Comparison of ENCODE assay signal across 20 cellular contexts in genomic region chr3:69510481-69511031, GRCh38.
DNase-seq lines count a peak whose midpoint lies in the region; ATAC-seq, FAIRE-seq and TF ChIP-seq lines count a peak whose summit lies in the region.
"Had no signal": no experiment of that assay in that cellular context is flagged by ENCODE, and none has a peak within 500 bp of the region (broad histone marks: within the 10 kb centered on the region; RNA-seq: fewer than 3 reads in every experiment).

No MANE protein-coding gene starts in this region.

- peak; percentile 28 for FAIRE-seq in H1 (lab: Jason Lieb, UNC)

- H4K5ac ChIP-seq in H1 (ENCODE audit: insufficient read length, low read depth, low read length), result no peak overlapping the region

- H2BK15ac ChIP-seq in H1 (ENCODE audit: low read length), result no peak overlapping the region

- H2BK5ac ChIP-seq in H1 (ENCODE audit: low read depth, low read length), result no peak overlapping the region

- H3K36me3 Mint-ChIP-seq in nephron (ENCODE audit: low read depth), result no peaks in the 10 kb centered on the region
- H3K36me3 Mint-ChIP-seq in T-helper 17 cell (ENCODE audit: low read depth), result no peaks in the 10 kb centered on the region
- no peaks in the 10 kb centered on the region for H3K36me3 Mint-ChIP-seq in WTC11

- no peak overlapping the region for H3K9ac ChIP-seq in H1 (replicated peaks in 1 of 4; ENCODE audit: extremely low read depth in 1 of 4, low read depth in 3 of 4, low read length in 3 of 4)
- H3K9ac ChIP-seq: GM23248, KMS-11 had no signal

- no peak for TF ChIP-seq CTCF in H1 (IDR thresholded peaks at IDR 0.05; ENCODE audit: control extremely low read depth in 1 of 3, insufficient read depth in 1 of 3, low read depth in 1 of 3, low read length in 3 of 3)
- TF ChIP-seq CTCF in heart right ventricle (IDR thresholded peaks at IDR 0.05), result no peak
- no peak for TF ChIP-seq CTCF in nephron (IDR thresholded peaks at IDR 0.05; ENCODE audit: unreplicated experiment in 3 of 3)
- TF ChIP-seq CTCF in WTC11 (IDR thresholded peaks at IDR 0.05), result no peak
- no peak for TF ChIP-seq CTCF in tibial nerve (IDR thresholded peaks at IDR 0.05)

- no peak overlapping the region for H3K4me3 Mint-ChIP-seq in nephron
- no peak overlapping the region for H3K4me3 Mint-ChIP-seq in T-helper 17 cell
- H3K4me3 Mint-ChIP-seq in WTC11, result no peak overlapping the region
- H3K4me3 Mint-ChIP-seq: B cell; CD4-positive, alpha-beta T cell had no signal

- no peaks in the 10 kb centered on the region for H3K23me2 ChIP-seq in H1 (ENCODE audit: low read depth, low read length)

- H3K4me1 ChIP-seq in H1 (replicated peaks in 1 of 4; ENCODE audit: control insufficient read depth in 3 of 4, insufficient read depth in 4 of 4, low read length in 3 of 4), result peaks cover 0 to 5% (median 0%) of the 10 kb centered on the region in 4 experiments; a peak in 1 of 7 replicates
- H3K4me1 ChIP-seq in heart right ventricle, result peaks cover 0 to 32% (median 8%) of the 10 kb centered on the region in 9 donors
- H3K4me1 ChIP-seq in tibial nerve, result peaks cover 0 to 25% (median 5%) of the 10 kb centered on the region in 4 donors

- H3K23ac ChIP-seq in H1 (ENCODE audit: insufficient read length), result no peak overlapping the region

- no peak overlapping the region for H3K14ac ChIP-seq in H1 (ENCODE audit: insufficient read length)

- H2BK20ac ChIP-seq in H1 (ENCODE audit: low read length), result no peak overlapping the region

- no peak overlapping the region for H3K4me3 ChIP-seq in H1 (ENCODE audit: extremely low read depth in 1 of 4, insufficient read depth in 2 of 4, low read depth in 3 of 4, low read length in 4 of 4)
- no peak overlapping the region for H3K4me3 ChIP-seq in heart right ventricle
- H3K4me3 ChIP-seq in tibial nerve, result no peak overlapping the region
- H3K4me3 ChIP-seq: GM23248, MG63, PC-9 had no signal

- DNase-seq in HT1080 (ENCODE audit: low read depth) (peak; percentile 20), H1 (ENCODE audit: low read depth in 1 of 2, low spot score in 2 of 2) (no peak), heart right ventricle (no peak), T-helper 17 cell (no peak), WTC11 (ENCODE audit: low spot score) (no peak), tibial nerve (ENCODE audit: low spot score in 2 of 2) (no peak), kidney tubule cell (ENCODE audit: low spot score) (no peak)
- DNase-seq: CD4-positive, alpha-beta T cell; DMS79 treated with DMSO at 0.1 percent for 48 hours; GM23248; MG63; NCI-H1105 treated with DMSO at 0.1 percent for 48 hours; NCI-H187; NCI-H774; PC-9; SHP77 had no signal

- TF ChIP-seq EP300 in H1 (IDR thresholded peaks at IDR 0.05; ENCODE audit: borderline replicate concordance in 1 of 2, low read depth in 2 of 2, low read length in 2 of 2) (no peak), tibial nerve (IDR thresholded peaks at IDR 0.05) (no peak)

- no peak overlapping the region for H2AFZ ChIP-seq in H1 (ENCODE audit: low read length)
- H2AFZ ChIP-seq: GM23248, PC-9 had no signal

- peak overlapping the region; percentile 7 to 20 (median 17) for H3K27ac Mint-ChIP-seq in nephron
- no peak overlapping the region for H3K27ac Mint-ChIP-seq in T-helper 17 cell
- H3K27ac Mint-ChIP-seq in WTC11, result no peak overlapping the region
- H3K27ac Mint-ChIP-seq: B cell; CD4-positive, alpha-beta T cell had no signal

- intact Hi-C loops in heart right ventricle (cut with DNase I), result loop anchor here in 1 of 10 donors (10.0 kb wide), 1 partner anchor 66 kb away; no protein-coding TSS in a partner anchor

- no peak overlapping the region for H3K4me2 ChIP-seq in H1 (ENCODE audit: insufficient read depth in 1 of 2, low read depth in 2 of 2, low read length in 2 of 2)
- H3K4me2 ChIP-seq: KMS-11, PC-9 had no signal

- H3K27ac ChIP-seq in H1 (ENCODE audit: low read depth, low read length), result no peak overlapping the region
- H3K27ac ChIP-seq in heart right ventricle, result peak overlapping the region in 9 of 10 donors; percentile 7 to 70 (median 47)
- H3K27ac ChIP-seq in tibial nerve, result peak overlapping the region in 1 of 4 donors; percentile 17
- H3K27ac ChIP-seq: GM23248, HL-60, KMS-11, PC-9 had no signal

- no peak overlapping the region for H3K18ac ChIP-seq in H1 (ENCODE audit: extremely low read depth, low read length)

- ATAC-seq in heart right ventricle, result peak in 6 of 8 donors; percentile 47 to 84 (median 64)
- no peak for ATAC-seq in T-helper 17 cell
- no peak for ATAC-seq in WTC11

- H2BK12ac ChIP-seq in H1 (ENCODE audit: low read depth, low read length), result no peak overlapping the region

- H2AK5ac ChIP-seq in H1 (ENCODE audit: low read depth, low read length), result no peak overlapping the region

- H4K8ac ChIP-seq in H1 (ENCODE audit: extremely low read depth, insufficient read depth, low read length), result no peak overlapping the region

- TF ChIP-seq POLR2A in H1 (IDR thresholded peaks at IDR 0.05; ENCODE audit: control extremely low read depth in 1 of 2, low read depth in 2 of 2, low read length in 2 of 2), result no peak
- TF ChIP-seq POLR2A in tibial nerve (IDR thresholded peaks at IDR 0.05), result no peak

- no peaks in the 10 kb centered on the region for H3K79me1 ChIP-seq in H1 (ENCODE audit: low read depth, low read length)

- H3K4me1 Mint-ChIP-seq in nephron, result peaks cover 6% of the 10 kb centered on the region
- H3K4me1 Mint-ChIP-seq in T-helper 17 cell, result no peaks in the 10 kb centered on the region
- H3K4me1 Mint-ChIP-seq in WTC11, result peaks cover 8% of the 10 kb centered on the region
- H3K4me1 Mint-ChIP-seq: B cell had no signal

- H3K79me2 ChIP-seq in H1 (ENCODE audit: control insufficient read depth in 1 of 2, insufficient read depth in 2 of 2, low read length in 2 of 2), result no peaks in the 10 kb centered on the region

- no peaks in the 10 kb centered on the region for H3K36me3 ChIP-seq in H1 (ENCODE audit: control insufficient read depth in 2 of 4, insufficient read depth in 4 of 4, low read length in 3 of 4)
- no peaks in the 10 kb centered on the region for H3K36me3 ChIP-seq in heart right ventricle
- H3K36me3 ChIP-seq in tibial nerve, result no peaks in the 10 kb centered on the region
- H3K36me3 ChIP-seq: MG63 had no signal

- H3K9me3 ChIP-seq in H1 (ENCODE audit: insufficient read depth in 2 of 2, low read depth in 1 of 2, low read length in 1 of 2) (no peaks in the 10 kb centered on the region), heart right ventricle (peaks cover 0 to 29% (median 10%) of the 10 kb centered on the region in 11 donors), T-helper 17 cell (ENCODE audit: control insufficient read depth, low read length, poor library complexity, severe bottlenecking) (no peaks in the 10 kb centered on the region), tibial nerve (peaks cover 0 to 17% (median 5%) of the 10 kb centered on the region in 4 donors)
- H3K9me3 ChIP-seq: MG63 had no signal

- CTCF ChIA-PET in H1 (lab: Charles Lee; ENCODE audit: partially characterized antibody), result interaction anchor here (1.5 kb wide), 1 partner anchor 13 kb away, joined by 4 read pairs; no protein-coding TSS in a partner anchor
- CTCF ChIA-PET in WTC11 (lab: Charles Lee), result no interaction called here

- POLR2A ChIA-PET in H1 (lab: Charles Lee; ENCODE audit: partially characterized antibody) (no interaction called here), WTC11 (lab: Charles Lee) (no interaction called here)

- H3K4ac ChIP-seq in H1 (replicated peaks; ENCODE audit: insufficient read length, low read depth, low read length), result no peak overlapping the region

- H3K27me3 Mint-ChIP-seq in nephron (ENCODE audit: low read depth) (no peaks in the 10 kb centered on the region), T-helper 17 cell (peaks cover 15% of the 10 kb centered on the region), WTC11 (ENCODE audit: low read depth) (no peaks in the 10 kb centered on the region)
- H3K27me3 Mint-ChIP-seq: B cell had no signal

- no peak overlapping the region for H2BK120ac ChIP-seq in H1 (replicated peaks; ENCODE audit: low read depth, low read length)

- WGBS in H1 (ENCODE audit: extremely low coverage in 1 of 2, insufficient coverage in 1 of 2, insufficient read length in 1 of 2, insufficient replicate concordance in 2 of 2, low coverage in 1 of 2, low lambda C conversion rate in 2 of 2, missing lambda C conversion rate in 1 of 2), 2 experiments, result 63% methylated on average over 3 of the region's 3 CpGs; no CpG with 5 or more reads in 1 of the 2 experiments
- 44 to 56% methylated on average over 3 of the region's 3 CpGs for WGBS in heart right ventricle, 2 donors
- WGBS in tibial nerve, 2 donors, result 21 to 35% methylated on average over 3 of the region's 3 CpGs

- H3K9me3 Mint-ChIP-seq in nephron, result peaks cover 26% of the 10 kb centered on the region
- H3K9me3 Mint-ChIP-seq in WTC11, result peaks cover 23% of the 10 kb centered on the region

- H3K27me3 ChIP-seq in H1 (replicated peaks in 1 of 4; ENCODE audit: control insufficient read depth in 3 of 4, extremely low read depth in 1 of 4, insufficient read depth in 3 of 4, low read length in 3 of 4) (no peaks in the 10 kb centered on the region), heart right ventricle (no peaks in the 10 kb centered on the region), tibial nerve (no peaks in the 10 kb centered on the region)
- H3K27me3 ChIP-seq: MG63 had no signal

- H3K56ac ChIP-seq in H1 (replicated peaks; ENCODE audit: insufficient read length, low read depth, low read length), result no peak overlapping the region

- peaks cover 0 to 4% of the 10 kb centered on the region in 2 experiments for H4K20me1 ChIP-seq in H1 (replicated peaks in 1 of 2; ENCODE audit: control insufficient read depth in 1 of 2, insufficient read depth in 2 of 2, low read length in 2 of 2)

- H4K91ac ChIP-seq in H1 (replicated peaks; ENCODE audit: insufficient read length, low read length), result no peak overlapping the region

- TF ChIP-seq RAD21 in H1 (IDR thresholded peaks at IDR 0.05 in 1 of 2, conservative IDR thresholded peaks at IDR 0.05 in 1 of 2; ENCODE audit: low read depth in 2 of 2, low read length in 2 of 2), result no peak

TF ChIP-seq in H1, 55 proteins besides CTCF, POLR2A, EP300 and RAD21 (continues in another document):
- no peak for TF ChIP-seq RBBP5 (IDR thresholded peaks at IDR 0.05; ENCODE audit: borderline replicate concordance, low read depth, low read length)

TF ChIP-seq in WTC11, 78 proteins besides CTCF, POLR2A, EP300 and RAD21 (continues in another document):
- no peak for TF ChIP-seq HMGA2 (CRISPR knock-in tag; IDR thresholded peaks at IDR 0.05)
- TF ChIP-seq ZBTB43 (CRISPR knock-in tag; IDR thresholded peaks at IDR 0.05), result no peak

Comparison
In these comparisons a context has a peak if more than half of its experiments do, and no peak if none do; other contexts are left out.
1. ATAC-seq: peak in heart right ventricle (6 of 8); none in T-helper 17 cell (single experiment) and WTC11 (single experiment).
2. H3K27ac Mint-ChIP-seq: peak in nephron (3 of 3); none in T-helper 17 cell (single experiment) and WTC11 (single experiment).